In genomic region chr1:52393174-52393573, GRCh38 we compare ENCODE assay signal across 27 cellular contexts. TPM values are rescaled to one million over a fixed set of nuclear protein-coding genes. Genes with fewer than 3 reads are reported as not detected.
A peak's percentile ranks its signal among the peaks of the same experiment; 100 is the strongest.
DNase-seq lines count a peak whose midpoint lies in the region; ATAC-seq, FAIRE-seq and TF ChIP-seq lines count a peak whose summit lies in the region.
"Had no signal": no experiment of that assay in that cellular context is flagged by ENCODE, and none has a peak within 500 bp of the region (broad histone marks: within the 10 kb centered on the region; RNA-seq: fewer than 3 reads in every experiment).

No MANE protein-coding gene starts in this region.

- H3K9me1 ChIP-seq in K562 (ENCODE audit: control insufficient read depth, insufficient read depth, low read length) = no peaks in the 10 kb centered on the region

- CTCF ChIA-PET in activated naive CD4-positive, alpha-beta T cell treated with anti-CD3 and anti-CD28 coated beads for 36 hours (lab: Charles Lee) = interaction anchor here (0.6 kb wide), 1 partner anchor 181 kb away, joined by 5 read pairs; no protein-coding TSS in a partner anchor
- CTCF ChIA-PET in K562 (lab: Yijun Ruan, JAX; ENCODE audit: low intra/inter-chr PET ratio) = no interaction called here

- H3K27me3 Mint-ChIP-seq in T-helper 1 cell treated with Interleukin-12 subunit alpha and Interleukin-12 subunit beta and Interleukin-4 antibody, amounts not matched to agents 30 μg/mL and 1 μg/mL, for 36 hours (ENCODE audit: low read depth) = no peaks in the 10 kb centered on the region
- H3K27me3 Mint-ChIP-seq in activated naive CD4-positive, alpha-beta T cell treated with anti-CD3 and anti-CD28 coated beads for 36 hours (ENCODE audit: low read depth) = no peaks in the 10 kb centered on the region
- H3K27me3 Mint-ChIP-seq: CD4-positive, alpha-beta T cell; CD8-positive, alpha-beta memory T cell had no signal

- H3K27ac ChIP-seq in K562 (ENCODE audit: extremely low read depth, low read depth, low read length) (no peak overlapping the region), gastroesophageal sphincter (no peak overlapping the region)
- H3K27ac ChIP-seq: 22Rv1; BLaER1 treated with 17β-estradiol and CSF1 and Interleukin-3, amounts not matched to agents 10 nM and 100 nM had no signal

- H4K20me1 ChIP-seq in K562 (replicated peaks; ENCODE audit: control insufficient read depth, insufficient read depth, low read length) = peaks cover 11% of the 10 kb centered on the region; the same call in 1 of the 2 replicates

- ATAC-seq in activated naive CD4-positive, alpha-beta T cell treated with anti-CD3 and anti-CD28 coated beads, Interleukin-2, amount 50 U/mL, for 72 hours = peak; percentile 43 to 77
- ATAC-seq in K562 = 0 out of 3 replicates have a peak, but pooled peaks have one; percentile 15
- ATAC-seq in gastroesophageal sphincter = no peak
- ATAC-seq: GM12878, GM23338 had no signal

- H3K4me3 ChIP-seq in K562 (no peak overlapping the region), gastroesophageal sphincter (no peak overlapping the region)
- H3K4me3 ChIP-seq: BLaER1 treated with 17β-estradiol and CSF1 and Interleukin-3, amounts not matched to agents 10 nM and 100 nM; GM12878; GM23338 had no signal

- peaks cover 6% of the 10 kb centered on the region for H3K4me1 Mint-ChIP-seq in T-helper 1 cell treated with Interleukin-12 subunit alpha and Interleukin-12 subunit beta and Interleukin-4 antibody, amounts not matched to agents 30 μg/mL and 1 μg/mL, for 36 hours (ENCODE audit: low read depth)
- peaks cover 6% of the 10 kb centered on the region for H3K4me1 Mint-ChIP-seq in activated naive CD4-positive, alpha-beta T cell treated with anti-CD3 and anti-CD28 coated beads for 36 hours (ENCODE audit: low read depth)
- H3K4me1 Mint-ChIP-seq: CD14-positive monocyte; CD8-positive, alpha-beta memory T cell; GM23338; H9 had no signal

- no peaks in the 10 kb centered on the region for H3K4me1 ChIP-seq in K562 (replicated peaks in 1 of 2; ENCODE audit: control insufficient read depth in 2 of 2, insufficient read depth in 2 of 2, low read length in 2 of 2)
- no peaks in the 10 kb centered on the region for H3K4me1 ChIP-seq in gastroesophageal sphincter
- H3K4me1 ChIP-seq: BE2C; BLaER1 treated with 17β-estradiol and CSF1 and Interleukin-3, amounts not matched to agents 10 nM and 100 nM had no signal

- in situ Hi-C loops in K562 (cut with MboI) = no loop called here

- no peaks in the 10 kb centered on the region for H3K9me3 ChIP-seq in K562 (replicated peaks; ENCODE audit: control insufficient read depth, insufficient read depth, low read depth, low read length)
- H3K9me3 ChIP-seq in gastroesophageal sphincter = no peaks in the 10 kb centered on the region
- H3K9me3 ChIP-seq: BE2C; BLaER1 treated with 17β-estradiol and CSF1 and Interleukin-3, amounts not matched to agents 10 nM and 100 nM had no signal

- H2AFZ ChIP-seq in K562 (ENCODE audit: low read depth, low read length) = no peak overlapping the region
- H2AFZ ChIP-seq: GM23338 had no signal

- H3K79me2 ChIP-seq in K562 (ENCODE audit: control insufficient read depth, insufficient read depth, low read length) = peaks cover 67% of the 10 kb centered on the region

- H3K36me3 ChIP-seq in K562 (ENCODE audit: control insufficient read depth, insufficient read depth, low read length) (peaks cover 94% of the 10 kb centered on the region), gastroesophageal sphincter (no peaks in the 10 kb centered on the region)

- no TSS peak for BruUV-seq in K562 (replicated peaks; lab: Mats Ljungman, UMichigan)

- H3K27me3 ChIP-seq in K562 (ENCODE audit: control insufficient read depth in 2 of 2, insufficient read depth in 2 of 2, low read length in 2 of 2) = no peaks in the 10 kb centered on the region
- no peaks in the 10 kb centered on the region for H3K27me3 ChIP-seq in gastroesophageal sphincter
- H3K27me3 ChIP-seq: BE2C; BLaER1 treated with 17β-estradiol and CSF1 and Interleukin-3, amounts not matched to agents 10 nM and 100 nM had no signal

- H3K9me3 Mint-ChIP-seq in T-helper 1 cell treated with Interleukin-12 subunit alpha and Interleukin-12 subunit beta and Interleukin-4 antibody, amounts not matched to agents 30 μg/mL and 1 μg/mL, for 36 hours = no peaks in the 10 kb centered on the region
- H3K9me3 Mint-ChIP-seq in activated naive CD4-positive, alpha-beta T cell treated with anti-CD3 and anti-CD28 coated beads, Interleukin-2, amount 50 U/mL, for 72 hours = no peaks in the 10 kb centered on the region
- no peaks in the 10 kb centered on the region for H3K9me3 Mint-ChIP-seq in activated naive CD4-positive, alpha-beta T cell treated with anti-CD3 and anti-CD28 coated beads for 36 hours
- H3K9me3 Mint-ChIP-seq: CD4-positive, alpha-beta T cell; CD8-positive, alpha-beta memory T cell; GM23338; H9; HFFc6 had no signal

- POLR2A ChIA-PET in K562 (lab: Yijun Ruan, JAX) = interaction anchor here (0.9 to 5.6 kb wide), 2 partner anchors 12 to 36 kb away, joined by 3 to 45 read pairs; partner anchors contain the start of genes ORC1 and PRPF38A

- FAIRE-seq in K562 (lab: Jason Lieb, UNC) = no peak
- FAIRE-seq: A204.1, D721Med, GM12878, GM19239 had no signal

- DNase-seq in T-helper 1 cell (no peak), HCEC 1CT (peak; percentile 9), K562 (ENCODE audit: extremely low read depth in 1 of 4, low spot score in 3 of 4) (no peak), activated gamma-delta T cell (lab: John Stamatoyannopoulos, UW) (no peak)
- no peak for DNase-seq in activated naive CD4-positive, alpha-beta T cell treated with anti-CD3 and anti-CD28 coated beads, Interleukin-2, amount 50 U/mL, for 72 hours (ENCODE audit: low spot score in 2 of 2)
- DNase-seq in activated naive CD4-positive, alpha-beta T cell treated with anti-CD3 and anti-CD28 coated beads for 36 hours = no peak
- DNase-seq: ACHN; AML-193; BE2C; CD4-positive, alpha-beta T cell; CD8-positive, alpha-beta memory T cell; DMS 273 treated with DMSO at 0.1 percent for 48 hours; DMS79; EL; GDM1; H9; HFFc6 had no signal

- no peak overlapping the region for H3K4me2 ChIP-seq in K562 (ENCODE audit: insufficient read depth, low read length)
- H3K4me2 ChIP-seq: BLaER1 treated with 17β-estradiol and CSF1 and Interleukin-3, amounts not matched to agents 10 nM and 100 nM; GM23338 had no signal

- TF ChIP-seq EP300 in K562 (IDR thresholded peaks at IDR 0.05; ENCODE audit: low read length) (no peak), gastroesophageal sphincter (IDR thresholded peaks at IDR 0.05) (no peak)

- H3K36me3 Mint-ChIP-seq in T-helper 1 cell treated with Interleukin-12 subunit alpha and Interleukin-12 subunit beta and Interleukin-4 antibody, amounts not matched to agents 30 μg/mL and 1 μg/mL, for 36 hours (ENCODE audit: low read depth) = peaks cover 41% of the 10 kb centered on the region
- peaks cover 32 to 50% of the 10 kb centered on the region in 2 donors for H3K36me3 Mint-ChIP-seq in activated naive CD4-positive, alpha-beta T cell treated with anti-CD3 and anti-CD28 coated beads, Interleukin-2, amount 50 U/mL, for 72 hours
- peaks cover 78% of the 10 kb centered on the region for H3K36me3 Mint-ChIP-seq in activated naive CD4-positive, alpha-beta T cell treated with anti-CD3 and anti-CD28 coated beads for 36 hours (ENCODE audit: low read depth)

- TF ChIP-seq CTCF in K562 (IDR thresholded peaks at IDR 0.05 in 2 of 3, conservative IDR thresholded peaks at IDR 0.05 in 1 of 3; ENCODE audit: insufficient read depth in 2 of 3, low read depth in 1 of 3, low read length in 3 of 3) (no peak), gastroesophageal sphincter (IDR thresholded peaks at IDR 0.05) (no peak)

- WGBS in K562 (ENCODE audit: insufficient coverage, low coverage, missing lambda C conversion rate) = 85% methylated on average over 5 of the region's 5 CpGs
- WGBS in gastroesophageal sphincter (ENCODE audit: low coverage in 1 of 2), 2 donors = 91 to 92% methylated on average over 4 to 5 of the region's 5 CpGs

- H3K27ac Mint-ChIP-seq in T-helper 1 cell treated with Interleukin-12 subunit alpha and Interleukin-12 subunit beta and Interleukin-4 antibody, amounts not matched to agents 30 μg/mL and 1 μg/mL, for 36 hours = peak overlapping the region; percentile 19
- no peak overlapping the region for H3K27ac Mint-ChIP-seq in activated naive CD4-positive, alpha-beta T cell treated with anti-CD3 and anti-CD28 coated beads, Interleukin-2, amount 50 U/mL, for 72 hours
- no peak overlapping the region for H3K27ac Mint-ChIP-seq in activated naive CD4-positive, alpha-beta T cell treated with anti-CD3 and anti-CD28 coated beads for 36 hours
- H3K27ac Mint-ChIP-seq: CD14-positive monocyte; CD4-positive, alpha-beta T cell; GM23338; H9; HFFc6 had no signal

- no peak for TF ChIP-seq RAD21 in K562 (CRISPR knock-in tag; conservative IDR thresholded peaks at IDR 0.05 in 1 of 2, IDR thresholded peaks at IDR 0.05 in 1 of 2)

- H3K4me3 Mint-ChIP-seq in T-helper 1 cell treated with Interleukin-12 subunit alpha and Interleukin-12 subunit beta and Interleukin-4 antibody, amounts not matched to agents 30 μg/mL and 1 μg/mL, for 36 hours = no peak overlapping the region
- no peak overlapping the region for H3K4me3 Mint-ChIP-seq in activated naive CD4-positive, alpha-beta T cell treated with anti-CD3 and anti-CD28 coated beads for 36 hours
- H3K4me3 Mint-ChIP-seq: CD14-positive monocyte; CD4-positive, alpha-beta T cell; CD8-positive, alpha-beta memory T cell; GM23338; H9; HFFc6 had no signal

- H3K9ac ChIP-seq in K562 (ENCODE audit: insufficient read depth in 1 of 2, low read depth in 2 of 2, low read length in 2 of 2) = no peak overlapping the region
- H3K9ac ChIP-seq: BLaER1 treated with 17β-estradiol and CSF1 and Interleukin-3, amounts not matched to agents 10 nM and 100 nM had no signal

- intact Hi-C loops in activated naive CD4-positive, alpha-beta T cell treated with anti-CD3 and anti-CD28 coated beads for 36 hours (cut with micrococcal nuclease) = no loop called here
- intact Hi-C loops in K562 (cut with micrococcal nuclease) = no loop called here

- TF ChIP-seq POLR2A in K562 (conservative IDR thresholded peaks at IDR 0.05) = no peak
- TF ChIP-seq POLR2A in gastroesophageal sphincter (IDR thresholded peaks at IDR 0.05) = no peak

RNA-seq across cellular contexts. Expression of gene ORC1, which starts 11.0 kb away (rescaled TPM):
- total RNA-seq in activated naive CD4-positive, alpha-beta T cell treated with anti-CD3 and anti-CD28 coated beads, Interleukin-2, amount 50 U/mL, for 72 hours = 10 to 100 TPM; 42.4 to 56.5 TPM
- 10 to 100 TPM; 46.9 to 49.3 TPM for total RNA-seq in activated naive CD4-positive, alpha-beta T cell treated with anti-CD3 and anti-CD28 coated beads for 36 hours
- 88.1 and 106 TPM in 2 replicates for total RNA-seq in K562 (2011; cell fraction: chromatin; rRNA removed; ENCODE audit: low replicate concordance)
- 51.9 and 58.0 TPM in 2 replicates for total RNA-seq in K562 (2011; cell fraction: nucleolus; rRNA removed)
- total RNA-seq in K562 (2011; cell fraction: nucleoplasm; rRNA removed) = 48.1 and 55.9 TPM in 2 replicates
- total RNA-seq in K562 (2014; rRNA removed) (70.5 and 74.5 TPM in 2 replicates), K562 (2014; rRNA removed; fragmentation: Illumina TruSeq; extraction: Trizol) (66.7 and 69.9 TPM in 2 replicates), K562 (2015; rRNA removed; fragmentation: Illumina TruSeq; extraction: Trizol) (66.6 and 69.7 TPM in 2 replicates), K562 (2021) (65.8 and 72.0 TPM in 2 replicates), gastroesophageal sphincter (under 1 TPM; 0.12 to 0.72 (median 0.57) TPM)
- polyA plus RNA-seq in K562 (2011; rRNA removed) (80.7 and 91.8 TPM in 2 replicates), K562 (2014; fragmentation: Illumina TruSeq; extraction: Trizol) (82.6 and 91.6 TPM in 2 replicates), K562 (2014; fragmentation: Nextera tagmentation; extraction: Ambion mirVana) (10 to 100 TPM; 26.4 to 46.9 TPM), K562 (2014; rRNA removed) (61.7 and 63.5 TPM in 2 replicates)
- 59.6 and 80.5 TPM in 2 replicates for polyA plus RNA-seq in K562 (2011; cell fraction: cytosol; rRNA removed)
- 53.3 and 69.5 TPM in 2 replicates for polyA plus RNA-seq in K562 (2011; cell fraction: nucleus; rRNA removed)
- polyA plus RNA-seq in K562 (2012) = 42.5 and 53.0 TPM in 2 replicates
- 103 and 109 TPM in 2 replicates for polyA minus RNA-seq in K562 (2011; rRNA and poly(A)+ RNA removed)
- polyA minus RNA-seq in K562 (2011; cell fraction: cytosol; rRNA and poly(A)+ RNA removed) = 47.2 and 49.7 TPM in 2 replicates
- 26.9 and 57.0 TPM in 2 replicates for polyA minus RNA-seq in K562 (2011; cell fraction: nucleus; rRNA and poly(A)+ RNA removed)

RNA-seq across cellular contexts. Expression of gene PRPF38A, which starts 11.2 kb away (rescaled TPM):
- 100 to 1,000 TPM in 1 of 2 donors, 10 to 100 TPM in 1; 97.5 to 104 TPM for total RNA-seq in activated naive CD4-positive, alpha-beta T cell treated with anti-CD3 and anti-CD28 coated beads, Interleukin-2, amount 50 U/mL, for 72 hours
- 10 to 100 TPM; 86.0 to 91.8 TPM for total RNA-seq in activated naive CD4-positive, alpha-beta T cell treated with anti-CD3 and anti-CD28 coated beads for 36 hours
- total RNA-seq in K562 (2011; cell fraction: chromatin; rRNA removed; ENCODE audit: low replicate concordance) = 109 and 156 TPM in 2 replicates
- total RNA-seq in K562 (2011; cell fraction: nucleolus; rRNA removed) = 69.1 and 85.2 TPM in 2 replicates
- total RNA-seq in K562 (2011; cell fraction: nucleoplasm; rRNA removed) = 122 and 176 TPM in 2 replicates
- total RNA-seq in K562 (2014; rRNA removed) = 53.6 and 64.4 TPM in 2 replicates
- 67.5 and 71.8 TPM in 2 replicates for total RNA-seq in K562 (2014; rRNA removed; fragmentation: Illumina TruSeq; extraction: Trizol)
- 51.0 and 58.7 TPM in 2 replicates for total RNA-seq in K562 (2015; rRNA removed; fragmentation: Illumina TruSeq; extraction: Trizol)
- 115 and 122 TPM in 2 replicates for total RNA-seq in K562 (2021)
- polyA plus RNA-seq in K562 (2011; rRNA removed) = 89.2 and 108 TPM in 2 replicates
- 37.6 and 47.6 TPM in 2 replicates for polyA plus RNA-seq in K562 (2011; cell fraction: cytosol; rRNA removed)
- polyA plus RNA-seq in K562 (2011; cell fraction: nucleus; rRNA removed) = 109 and 157 TPM in 2 replicates
- 86.3 and 96.6 TPM in 2 replicates for polyA plus RNA-seq in K562 (2012)
- 120 and 133 TPM in 2 replicates for polyA plus RNA-seq in K562 (2014; fragmentation: Illumina TruSeq; extraction: Trizol)
- 100 to 1,000 TPM; 126 to 198 TPM for polyA plus RNA-seq in K562 (2014; fragmentation: Nextera tagmentation; extraction: Ambion mirVana)
- polyA plus RNA-seq in K562 (2014; rRNA removed) = 54.8 and 58.6 TPM in 2 replicates
- 138 and 184 TPM in 2 replicates for polyA minus RNA-seq in K562 (2011; rRNA and poly(A)+ RNA removed)
- polyA minus RNA-seq in K562 (2011; cell fraction: cytosol; rRNA and poly(A)+ RNA removed) = 40.4 and 45.1 TPM in 2 replicates
- 43.6 and 99.0 TPM in 2 replicates for polyA minus RNA-seq in K562 (2011; cell fraction: nucleus; rRNA and poly(A)+ RNA removed)
- 10 to 100 TPM; 15.2 to 20.3 (median 19.5) TPM for total RNA-seq in gastroesophageal sphincter

RNA-seq across cellular contexts. Expression of gene CC2D1B, which starts 27.2 kb away (rescaled TPM):
- 10 to 100 TPM; 25.9 to 30.2 TPM for total RNA-seq in activated naive CD4-positive, alpha-beta T cell treated with anti-CD3 and anti-CD28 coated beads, Interleukin-2, amount 50 U/mL, for 72 hours
- total RNA-seq in activated naive CD4-positive, alpha-beta T cell treated with anti-CD3 and anti-CD28 coated beads for 36 hours = 10 to 100 TPM; 18.4 to 21.8 TPM
- 70.2 and 156 TPM in 2 replicates for total RNA-seq in K562 (2011; cell fraction: chromatin; rRNA removed; ENCODE audit: low replicate concordance)
- 81.2 and 87.4 TPM in 2 replicates for total RNA-seq in K562 (2011; cell fraction: nucleolus; rRNA removed)
- total RNA-seq in K562 (2011; cell fraction: nucleoplasm; rRNA removed) = 68.6 and 74.7 TPM in 2 replicates
- total RNA-seq in K562 (2014; rRNA removed) = 25.5 and 29.7 TPM in 2 replicates
- 19.4 and 20.2 TPM in 2 replicates for total RNA-seq in K562 (2014; rRNA removed; fragmentation: Illumina TruSeq; extraction: Trizol)
- 25.3 and 28.6 TPM in 2 replicates for total RNA-seq in K562 (2015; rRNA removed; fragmentation: Illumina TruSeq; extraction: Trizol)
- 27.7 and 33.6 TPM in 2 replicates for total RNA-seq in K562 (2021)
- polyA plus RNA-seq in K562 (2011; rRNA removed) = 12.6 and 18.9 TPM in 2 replicates
- polyA plus RNA-seq in K562 (2011; cell fraction: cytosol; rRNA removed) = 9.4 and 12.9 TPM in 2 replicates
- 103 and 117 TPM in 2 replicates for polyA plus RNA-seq in K562 (2011; cell fraction: nucleus; rRNA removed)
- polyA plus RNA-seq in K562 (2012) = 23.4 and 39.3 TPM in 2 replicates
- polyA plus RNA-seq in K562 (2014; fragmentation: Illumina TruSeq; extraction: Trizol) = 21.1 and 25.8 TPM in 2 replicates
- polyA plus RNA-seq in K562 (2014; fragmentation: Nextera tagmentation; extraction: Ambion mirVana) = 1 to 10 TPM; 1.2 to 1.5 TPM
- polyA plus RNA-seq in K562 (2014; rRNA removed) = 22.7 and 25.6 TPM in 2 replicates
- 11.8 and 12.0 TPM in 2 replicates for polyA minus RNA-seq in K562 (2011; rRNA and poly(A)+ RNA removed)
- 18.3 and 21.1 TPM in 2 replicates for polyA minus RNA-seq in K562 (2011; cell fraction: cytosol; rRNA and poly(A)+ RNA removed)
- 39.9 and 50.9 TPM in 2 replicates for polyA minus RNA-seq in K562 (2011; cell fraction: nucleus; rRNA and poly(A)+ RNA removed)
- 10 to 100 TPM; 13.6 to 30.0 (median 26.0) TPM for total RNA-seq in gastroesophageal sphincter

Comparison
In these comparisons a context has a peak if more than half of its experiments do, and no peak if none do; other contexts are left out.
1. RNA of gene ORC1, which starts 11.0 kb away (total RNA-seq): 48.1 to 106 TPM in K562, 42.4 to 56.5 TPM in activated naive CD4-positive, alpha-beta T cell treated with anti-CD3 and anti-CD28 coated beads, Interleukin-2, amount 50 U/mL, for 72 hours and 46.9 to 49.3 TPM in activated naive CD4-positive, alpha-beta T cell treated with anti-CD3 and anti-CD28 coated beads for 36 hours; 0.12 to 0.72 TPM in gastroesophageal sphincter; every median in the first group is over 10 times any median in the second.